Comparison of ENCODE assay signal across 19 cellular contexts in genomic region chr7:69436944-69437343, GRCh38.
"Had no signal": no experiment of that assay in that cellular context is flagged by ENCODE, and none has a peak within 500 bp of the region (broad histone marks: within the 10 kb centered on the region; RNA-seq: fewer than 3 reads in every experiment).

No MANE protein-coding gene starts in this region.

- ATAC-seq: effector memory CD8-positive, alpha-beta T cell; natural killer cell treated with Interleukin-12 subunit alpha and Interleukin-12 subunit beta and Interleukin-15 and Interleukin-18, amount 100 ng/mL, for 72 hours had no signal

- H3K27ac ChIP-seq: adrenal gland, brain microvascular endothelial cell, epithelial cell of prostate, right atrium auricular region, transverse colon had no signal

- H3K4me3 Mint-ChIP-seq: effector memory CD8-positive, alpha-beta T cell; memory B cell; natural killer cell treated with Interleukin-12 subunit alpha and Interleukin-12 subunit beta and Interleukin-15 and Interleukin-18, amount 100 ng/mL, for 72 hours; T-helper 2 cell treated with Interferon-gamma antibody and Interleukin-4, amounts not matched to agents 5 μg/mL and 100 μg/mL, for 36 hours had no signal

- H3K4me1 ChIP-seq: adrenal gland had no signal

- H3K27ac Mint-ChIP-seq: activated T-helper 2 cell treated with anti-CD3 and anti-CD28 coated beads, Interferon-gamma antibody, Interleukin-2, Interleukin-4, amounts not matched to agents 10 μg/mL and 5 μg/mL and 100 μg/mL, durations not matched to agents 14 hours and 24 hours and 36 hours; effector memory CD8-positive, alpha-beta T cell; memory B cell; natural killer cell treated with Interleukin-12 subunit alpha and Interleukin-12 subunit beta and Interleukin-15 and Interleukin-18, amount 100 ng/mL, for 72 hours; T-helper 2 cell treated with Interferon-gamma antibody and Interleukin-4, amounts not matched to agents 5 μg/mL and 100 μg/mL, for 36 hours had no signal

- H3K4me3 ChIP-seq: adrenal gland, right atrium auricular region, transverse colon had no signal

- H3K9me3 ChIP-seq: adrenal gland, right atrium auricular region, transverse colon had no signal

- H3K27me3 ChIP-seq: adrenal gland, brain microvascular endothelial cell, right atrium auricular region, transverse colon had no signal

- DNase-seq: activated CD4-positive, alpha-beta T cell treated with anti-CD3 and anti-CD28 coated beads for 1 hour; activated CD4-positive, alpha-beta T cell treated with anti-CD3 and anti-CD28 coated beads, Interleukin-2, amount 50 U/mL, for 48 hours; activated naive CD4-positive, alpha-beta T cell treated with anti-CD3 and anti-CD28 coated beads, Interleukin-2, amount 50 U/mL, for 16 hours; adrenal gland; brain microvascular endothelial cell; dermis blood vessel endothelial cell; effector memory CD8-positive, alpha-beta T cell; occipital lobe; small intestine; stimulated activated CD4-positive, alpha-beta T cell treated with anti-CD3 and anti-CD28 coated beads, Interleukin-4, amount 100 ng/mL, for 4 hours; stimulated activated CD8-positive, alpha-beta memory T cell treated with anti-CD3 and anti-CD28 coated beads, Interleukin-4, amount 100 ng/mL, for 48 hours; stimulated activated naive CD4-positive, alpha-beta T cell treated with Interleukin-2 at 50 U/mL for 16 hours; transverse colon had no signal

- H3K36me3 ChIP-seq: adrenal gland, brain microvascular endothelial cell, right atrium auricular region, transverse colon had no signal
